Comparison of ENCODE assay signal across 13 cellular contexts in the genomic region with DNA sequence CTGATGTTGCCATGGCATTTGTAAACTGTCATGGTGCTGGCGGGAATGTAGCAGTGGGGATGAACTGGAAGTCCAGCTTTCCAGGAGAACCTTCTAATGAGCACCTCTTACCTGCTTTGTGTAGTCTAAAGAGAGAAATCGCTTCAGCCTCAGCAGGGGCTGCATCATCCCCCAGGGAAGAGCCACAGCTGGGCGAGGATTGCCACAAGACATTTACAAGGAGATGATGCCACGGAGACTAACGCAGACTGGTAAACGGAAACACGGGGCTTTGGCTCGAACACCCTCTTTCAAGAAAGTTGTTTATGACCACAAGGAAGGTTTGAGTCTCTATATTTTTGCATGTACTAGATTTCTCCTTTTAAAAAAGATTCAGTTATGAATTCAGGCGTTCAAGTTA.
DNase-seq lines count a peak whose midpoint lies in the region; ATAC-seq and TF ChIP-seq lines count a peak whose summit lies in the region.
"Had no signal": no experiment of that assay in that cellular context is flagged by ENCODE, and none has a peak within 500 bp of the region (broad histone marks: within the 10 kb centered on the region; RNA-seq: fewer than 3 reads in every experiment).

No MANE protein-coding gene starts in this region.

- H3K4me2 ChIP-seq in BLaER1 (peak overlapping the region; percentile 77), mesendoderm (ENCODE audit: low read length) (no peak overlapping the region)
- H3K4me2 ChIP-seq: A549 had no signal

- no peak overlapping the region for H3K23ac ChIP-seq in mesendoderm (ENCODE audit: low read length)

- H3K56ac ChIP-seq in mesendoderm (ENCODE audit: low read length): no peak overlapping the region

- no peaks in the 10 kb centered on the region for H3K27me3 ChIP-seq in BLaER1
- no peaks in the 10 kb centered on the region for H3K27me3 ChIP-seq in endodermal cell (ENCODE audit: control insufficient read depth, insufficient read depth, low read length, poor library complexity, severe bottlenecking)
- H3K27me3 ChIP-seq in neutrophil: no peaks in the 10 kb centered on the region
- H3K27me3 ChIP-seq in mesendoderm (ENCODE audit: insufficient read depth, low read length, poor library complexity): no peaks in the 10 kb centered on the region

- no peak overlapping the region for H4K8ac ChIP-seq in mesendoderm (ENCODE audit: low read depth, low read length)

- no peak for ATAC-seq in GM21447 (IDR thresholded peaks at IDR 0.05; ENCODE audit: unreplicated experiment)
- ATAC-seq: A549, GM12878 had no signal

- TF ChIP-seq CTCF in HFFc6 (IDR thresholded peaks at IDR 0.05): no peak
- no peak for TF ChIP-seq CTCF in endodermal cell (conservative IDR thresholded peaks at IDR 0.05)
- no peak for TF ChIP-seq CTCF in neutrophil (IDR thresholded peaks at IDR 0.05)

- H2BK15ac ChIP-seq in mesendoderm (replicated peaks; ENCODE audit: low read depth): no peak overlapping the region

- H3K27ac Mint-ChIP-seq in HFFc6 (no peak overlapping the region), endodermal cell (no peak overlapping the region)
- H3K27ac Mint-ChIP-seq: CD4-positive, CD25-positive, alpha-beta regulatory T cell had no signal

- no peaks in the 10 kb centered on the region for H3K79me2 ChIP-seq in mesendoderm (ENCODE audit: control insufficient read depth, insufficient read depth, low read length)

- H3K4me1 Mint-ChIP-seq in HFFc6 (ENCODE audit: low read depth) (peaks cover 16% of the 10 kb centered on the region), endodermal cell (peaks cover 14% of the 10 kb centered on the region)
- H3K4me1 Mint-ChIP-seq: CD4-positive, CD25-positive, alpha-beta regulatory T cell had no signal

- no peak overlapping the region for H3K4ac ChIP-seq in mesendoderm (ENCODE audit: low read depth, low read length)

- H3K79me1 ChIP-seq in mesendoderm (ENCODE audit: low read length): no peaks in the 10 kb centered on the region

- H3K27ac ChIP-seq in BLaER1 (peak overlapping the region; percentile 64), endodermal cell (ENCODE audit: low read depth, low read length) (no peak overlapping the region), neutrophil (peak overlapping the region; percentile 56), mesendoderm (ENCODE audit: low read depth, low read length) (no peak overlapping the region)
- H3K27ac ChIP-seq: A549 had no signal

- no peak overlapping the region for H2BK120ac ChIP-seq in mesendoderm (ENCODE audit: low read depth, low read length)

- H2AK5ac ChIP-seq in mesendoderm (ENCODE audit: low read length): no peak overlapping the region

- H4K20me1 ChIP-seq in BLaER1: no peaks in the 10 kb centered on the region

- H3K27me3 Mint-ChIP-seq in HFFc6 (ENCODE audit: insufficient read depth) (peaks cover 14% of the 10 kb centered on the region; the same call in 1 of the 2 replicates), endodermal cell (ENCODE audit: insufficient read depth) (peaks cover 5% of the 10 kb centered on the region)

- no peak overlapping the region for H4K5ac ChIP-seq in mesendoderm (ENCODE audit: low read length)

- H3K9ac ChIP-seq in BLaER1 (no peak overlapping the region), endodermal cell (ENCODE audit: extremely low read depth, low read length, poor library complexity, severe bottlenecking) (no peak overlapping the region), mesendoderm (ENCODE audit: low read length) (no peak overlapping the region)

- no peaks in the 10 kb centered on the region for H3K36me3 ChIP-seq in BLaER1
- H3K36me3 ChIP-seq in endodermal cell (ENCODE audit: control insufficient read depth, insufficient read depth, low read length): no peaks in the 10 kb centered on the region
- no peaks in the 10 kb centered on the region for H3K36me3 ChIP-seq in neutrophil
- no peaks in the 10 kb centered on the region for H3K36me3 ChIP-seq in mesendoderm (ENCODE audit: control insufficient read depth, insufficient read depth, low read length)

- DNase-seq in HFFc6: no peak
- peak; percentile 19 for DNase-seq in endodermal cell
- no peak for DNase-seq in hippocampal formation (lab: John Stamatoyannopoulos, UW)
- DNase-seq in mesendoderm: no peak
- DNase-seq: CD4-positive, CD25-positive, alpha-beta regulatory T cell; DMS79; GOT3; H9 had no signal

- H3K4me3 Mint-ChIP-seq in HFFc6: peak overlapping the region; percentile 26; the same call in 1 of the 2 replicates
- no peak overlapping the region for H3K4me3 Mint-ChIP-seq in endodermal cell
- H3K4me3 Mint-ChIP-seq: CD4-positive, CD25-positive, alpha-beta regulatory T cell; H9 had no signal

- H2BK5ac ChIP-seq in mesendoderm (ENCODE audit: low read length): no peak overlapping the region

- H3K36me3 Mint-ChIP-seq in HFFc6 (ENCODE audit: low read depth) (no peaks in the 10 kb centered on the region; the same call in 1 of the 2 replicates), endodermal cell (ENCODE audit: low read depth) (no peaks in the 10 kb centered on the region)

- H3K4me3 ChIP-seq in BLaER1 (no peak overlapping the region), endodermal cell (ENCODE audit: low read length) (no peak overlapping the region), neutrophil (ENCODE audit: low read depth in 1 of 2, low read length in 1 of 2) (no peak overlapping the region), mesendoderm (ENCODE audit: low read length) (no peak overlapping the region)
- H3K4me3 ChIP-seq: A549, GM12878 had no signal

- 91 to 93% methylated on average over 7 to 9 of the region's 9 CpGs for WGBS in endodermal cell (ENCODE audit: insufficient coverage in 1 of 2, insufficient read length in 1 of 2), 2 experiments
- no CpG with 5 or more reads among the region's 9 CpGs for WGBS in mesendoderm (ENCODE audit: extremely low coverage, insufficient coverage, low lambda C conversion rate)

- H3K9me3 Mint-ChIP-seq in HFFc6 (no peaks in the 10 kb centered on the region), endodermal cell (peaks cover 14% of the 10 kb centered on the region)

- H3K4me1 ChIP-seq in BLaER1 (peaks cover 40% of the 10 kb centered on the region), endodermal cell (ENCODE audit: control insufficient read depth, insufficient read depth, low read length) (no peaks in the 10 kb centered on the region), neutrophil (ENCODE audit: control insufficient read depth in 1 of 2, insufficient read depth in 1 of 2, low read depth in 1 of 2, low read length in 1 of 2) (peaks cover 0 to 9% of the 10 kb centered on the region in 2 experiments), mesendoderm (ENCODE audit: control insufficient read depth, low read depth, low read length) (no peaks in the 10 kb centered on the region)
- H3K4me1 ChIP-seq: A549 had no signal

- no peak overlapping the region for H3K18ac ChIP-seq in mesendoderm (ENCODE audit: low read length)

- H3K9me3 ChIP-seq in BLaER1 (peaks cover 17% of the 10 kb centered on the region), endodermal cell (ENCODE audit: control insufficient read depth, low read length) (peaks cover 13% of the 10 kb centered on the region), neutrophil (no peaks in the 10 kb centered on the region)
- H3K9me3 ChIP-seq: A549 had no signal

Comparison
In these comparisons a context has a peak if more than half of its experiments do, and no peak if none do; other contexts are left out.
1. H3K27ac ChIP-seq: peak in BLaER1 (single experiment) and neutrophil (single experiment); none in endodermal cell (single experiment) and mesendoderm (single experiment).